Comparison of ENCODE assay signal across 8 cellular contexts in the genomic region with DNA sequence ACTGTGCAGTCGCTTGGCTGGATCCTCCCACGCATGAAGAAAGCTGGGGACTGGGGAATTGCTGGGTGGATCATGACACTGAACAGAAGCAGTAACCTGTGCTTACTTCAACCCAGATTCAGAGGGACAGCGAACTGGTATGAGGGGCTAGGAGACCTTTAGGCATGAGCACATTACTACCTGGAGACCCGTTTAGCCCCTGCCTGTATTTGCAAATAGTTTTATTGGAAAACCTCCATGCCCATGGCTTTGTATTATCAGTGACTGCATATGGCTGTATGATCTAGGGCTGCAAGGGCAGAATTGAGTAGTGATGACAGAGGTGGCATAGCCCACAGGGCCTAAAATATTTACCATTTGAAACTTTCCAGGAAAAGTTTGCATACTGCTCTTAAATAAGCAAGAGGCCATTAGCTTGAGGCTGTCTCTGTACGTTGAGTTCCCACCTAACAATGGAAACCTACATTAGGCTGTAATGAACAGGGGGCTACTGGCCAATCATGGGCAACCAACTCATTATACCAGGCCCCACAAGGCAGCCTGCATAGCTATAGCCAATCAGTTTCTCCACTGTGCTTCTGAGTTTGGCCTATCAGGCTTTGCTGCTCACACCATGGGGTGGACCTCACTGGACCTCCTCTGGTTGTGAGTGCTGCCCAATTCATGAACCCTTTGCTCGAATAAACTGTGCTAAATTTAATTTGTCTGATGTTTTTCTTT. TPM values are rescaled to one million over a fixed set of nuclear protein-coding genes. Genes with fewer than 3 reads are reported as not detected.
DNase-seq lines count a peak whose midpoint lies in the region; ATAC-seq and TF ChIP-seq lines count a peak whose summit lies in the region.

No MANE protein-coding gene starts in this region.

- DNase-seq in CMK (ENCODE audit: low read depth) (peak; percentile 74), MCF 10A (ENCODE audit: unreplicated experiment) (no peak), NCI-H69 (lab: John Stamatoyannopoulos, UW) (no peak), posterior cingulate gyrus (no peak), NCI-H774 (lab: John Stamatoyannopoulos, UW) (no peak)
- DNase-seq in naive thymus-derived CD8-positive, alpha-beta T cell, result no peak

- peak; percentile 17 for ATAC-seq in HG03135 (IDR thresholded peaks at IDR 0.05; ENCODE audit: unreplicated experiment)
- ATAC-seq in naive thymus-derived CD8-positive, alpha-beta T cell, result no peak
- ATAC-seq in HG02970 (IDR thresholded peaks at IDR 0.05; ENCODE audit: low FRiP score, unreplicated experiment), result no peak

- H3K9me3 Mint-ChIP-seq in MCF 10A (ENCODE audit: unreplicated experiment), result peaks cover 3% of the 10 kb centered on the region
- peaks cover 0 to 2% (median 0%) of the 10 kb centered on the region in 9 donors for H3K9me3 Mint-ChIP-seq in naive thymus-derived CD8-positive, alpha-beta T cell

- H3K4me1 Mint-ChIP-seq in MCF 10A (ENCODE audit: insufficient read depth, unreplicated experiment), result no peaks in the 10 kb centered on the region
- peaks cover 5 to 24% (median 19%) of the 10 kb centered on the region in 4 donors for H3K4me1 Mint-ChIP-seq in naive thymus-derived CD8-positive, alpha-beta T cell

- H3K36me3 Mint-ChIP-seq in MCF 10A (ENCODE audit: insufficient read depth, unreplicated experiment), result no peaks in the 10 kb centered on the region
- peaks cover 0 to 3% (median 2%) of the 10 kb centered on the region in 3 donors for H3K36me3 Mint-ChIP-seq in naive thymus-derived CD8-positive, alpha-beta T cell

- H3K27me3 Mint-ChIP-seq in MCF 10A (ENCODE audit: insufficient read depth, unreplicated experiment), result no peaks in the 10 kb centered on the region
- peaks cover 8 to 32% (median 21%) of the 10 kb centered on the region in 5 donors for H3K27me3 Mint-ChIP-seq in naive thymus-derived CD8-positive, alpha-beta T cell

- H3K27ac Mint-ChIP-seq in MCF 10A (ENCODE audit: low read depth, unreplicated experiment), result no peak overlapping the region
- peak overlapping the region in 4 of 10 donors; percentile 31 to 86 (median 68) for H3K27ac Mint-ChIP-seq in naive thymus-derived CD8-positive, alpha-beta T cell

- no peak for TF ChIP-seq CTCF in MCF 10A (IDR thresholded peaks at IDR 0.05; ENCODE audit: unreplicated experiment)

- BruUV-seq in MCF 10A (replicated peaks; lab: Mats Ljungman, UMichigan), result no TSS peak

- CTCF ChIA-PET in MCF 10A (lab: Yijun Ruan, JAX), result interaction anchor here (0.6 to 1.6 kb wide), 4 partner anchors 150 to 794 kb away, joined by 3 read pairs; no protein-coding TSS in a partner anchor

- POLR2A ChIA-PET in MCF 10A (lab: Yijun Ruan, JAX), result interaction anchor here (0.9 kb wide), 1 partner anchor 56 kb away, joined by 3 read pairs; no protein-coding TSS in a partner anchor
- POLR2A ChIA-PET in naive thymus-derived CD8-positive, alpha-beta T cell (lab: Charles Lee), result no interaction called here

- intact Hi-C loops in MCF 10A (cut with micrococcal nuclease), result no loop called here
- intact Hi-C loops in posterior cingulate gyrus (cut with DNase I), result no loop called here

- H3K4me3 Mint-ChIP-seq in MCF 10A (ENCODE audit: unreplicated experiment), result peak overlapping the region; percentile 68
- peak overlapping the region; percentile 81 to 90 (median 84) for H3K4me3 Mint-ChIP-seq in naive thymus-derived CD8-positive, alpha-beta T cell

RNA-seq across cellular contexts. Expression of a gene that starts 0.6 kb away (rescaled TPM):
- 0.19 and 0.52 TPM in 2 replicates for total RNA-seq in MCF 10A (2022)
- total RNA-seq in naive thymus-derived CD8-positive, alpha-beta T cell, result under 1 TPM in 1 of 2 experiments, not detected in 1; 0.33 TPM
- 1 to 10 TPM in 1 of 3 donors, not detected in 2; 2.4 TPM for polyA plus RNA-seq in naive thymus-derived CD8-positive, alpha-beta T cell
